Comparison of ENCODE assay signal across 19 cellular contexts in genomic region chr11:86476109-86476861, GRCh38.
DNase-seq lines count a peak whose midpoint lies in the region; TF ChIP-seq lines count a peak whose summit lies in the region.
"Had no signal": no experiment of that assay in that cellular context is flagged by ENCODE, and none has a peak within 500 bp of the region (broad histone marks: within the 10 kb centered on the region; RNA-seq: fewer than 3 reads in every experiment).

No MANE protein-coding gene starts in this region.

- no peak overlapping the region for H2AFZ ChIP-seq in GM23248

- no peak overlapping the region for H3K27ac Mint-ChIP-seq in endothelial cell (ENCODE audit: unreplicated experiment)
- H3K27ac Mint-ChIP-seq: activated CD4-positive, alpha-beta memory T cell treated with anti-CD3 and anti-CD28 coated beads for 36 hours; B cell; natural killer cell had no signal

- no peak for TF ChIP-seq EP300 in stomach (IDR thresholded peaks at IDR 0.05)

- H3K36me3 Mint-ChIP-seq in endothelial cell (ENCODE audit: low read depth, unreplicated experiment) = no peaks in the 10 kb centered on the region
- H3K36me3 Mint-ChIP-seq: activated CD4-positive, alpha-beta memory T cell treated with anti-CD3 and anti-CD28 coated beads for 36 hours; natural killer cell had no signal

- H3K4me1 ChIP-seq in adipocyte (ENCODE audit: control insufficient read depth, insufficient read depth, low read length) (peaks cover 46% of the 10 kb centered on the region), mesodermal cell (ENCODE audit: control insufficient read depth, insufficient read depth, low read length, poor library complexity, severe bottlenecking) (peaks cover 48% of the 10 kb centered on the region), stomach (peaks cover 0 to 35% (median 17%) of the 10 kb centered on the region in 4 donors), GM23248 (ENCODE audit: insufficient read depth) (peaks cover 35% of the 10 kb centered on the region)

- in situ Hi-C loops in GM23248 (cut with MboI) = no loop called here

- no peak overlapping the region for H3K4me3 Mint-ChIP-seq in endothelial cell (ENCODE audit: unreplicated experiment)
- H3K4me3 Mint-ChIP-seq: activated CD4-positive, alpha-beta memory T cell treated with anti-CD3 and anti-CD28 coated beads for 36 hours; B cell; central memory CD8-positive, alpha-beta T cell; natural killer cell had no signal

- H3K4me1 Mint-ChIP-seq in endothelial cell (ENCODE audit: unreplicated experiment) = peaks cover 9% of the 10 kb centered on the region
- H3K4me1 Mint-ChIP-seq: B cell had no signal

- peak overlapping the region; percentile 55 for H3K9ac ChIP-seq in adipocyte (ENCODE audit: low read length)
- H3K9ac ChIP-seq in GM23248 = no peak overlapping the region
- H3K9ac ChIP-seq: KMS-11 had no signal

- no peaks in the 10 kb centered on the region for H3K9me2 ChIP-seq in GM23248 (ENCODE audit: insufficient read depth)

- WGBS in mesodermal cell (ENCODE audit: insufficient coverage in 2 of 2), 2 experiments = 81 to 100% methylated on average over 3 to 4 of the region's 6 CpGs
- 62 to 75% (median 71%) methylated on average over 6 of the region's 6 CpGs for WGBS in stomach, 5 donors
- WGBS in GM23248 (ENCODE audit: low coverage in 1 of 2, low lambda C conversion rate in 2 of 2, missing lambda C conversion rate in 2 of 2), 2 experiments = 96 to 99% methylated on average over 6 of the region's 6 CpGs

- intact Hi-C loops in stomach (cut with DNase I; ENCODE audit: low total_unique reads) = no loop called here

- TF ChIP-seq POLR2A in stomach (IDR thresholded peaks at IDR 0.05) = no peak

- no peak for TF ChIP-seq CTCF in fibroblast of villous mesenchyme (IDR thresholded peaks at IDR 0.05; ENCODE audit: insufficient read depth, low read depth, low read length)
- no peak for TF ChIP-seq CTCF in stomach (IDR thresholded peaks at IDR 0.05)
- TF ChIP-seq CTCF in endothelial cell (IDR thresholded peaks at IDR 0.05; ENCODE audit: unreplicated experiment) = no peak

- peak overlapping the region; percentile 47 for H3K27ac ChIP-seq in mesodermal cell (ENCODE audit: low read depth, low read length, severe bottlenecking)
- peak overlapping the region in 4 of 5 donors; percentile 5 to 70 (median 59) for H3K27ac ChIP-seq in stomach
- H3K27ac ChIP-seq in GM23248 = no peak overlapping the region
- H3K27ac ChIP-seq: KMS-11 had no signal

- H3F3A ChIP-seq in GM23248 (ENCODE audit: insufficient read depth) = peaks cover 14% of the 10 kb centered on the region

- H3K4me2 ChIP-seq in GM23248 (ENCODE audit: unreplicated experiment) = no peak overlapping the region
- H3K4me2 ChIP-seq: KMS-11 had no signal

- DNase-seq in adipocyte (ENCODE audit: low read depth) (no peak), fibroblast of villous mesenchyme (ENCODE audit: low read depth) (peak; percentile 66), stomach (no peak), NCI-H146 (lab: John Stamatoyannopoulos, UW) (no peak), NCI-H1105 treated with DMSO at 0.1 percent for 48 hours (lab: John Stamatoyannopoulos, UW) (no peak), GM23248 (no peak), endothelial cell (ENCODE audit: low spot score) (no peak)
- DNase-seq: activated CD4-positive, alpha-beta memory T cell treated with anti-CD3 and anti-CD28 coated beads for 36 hours; activated effector memory CD4-positive, alpha-beta T cell treated with anti-CD3 and anti-CD28 coated beads, Interleukin-2, amount 50 U/mL, for 16 hours; DMS79 treated with DMSO at 0.1 percent for 48 hours; GOT3; natural killer cell; NCI-H187; NCI-H774; SHP77 treated with DMSO at 0.1 percent for 48 hours had no signal

- no peaks in the 10 kb centered on the region for H3K79me2 ChIP-seq in GM23248 (ENCODE audit: insufficient read depth)

- H3K27me3 ChIP-seq in adipocyte (replicated peaks; ENCODE audit: control insufficient read depth, insufficient read depth, low read length) (no peaks in the 10 kb centered on the region), stomach (no peaks in the 10 kb centered on the region), GM23248 (replicated peaks; ENCODE audit: insufficient read depth) (no peaks in the 10 kb centered on the region)

- H4K20me1 ChIP-seq in GM23248 (ENCODE audit: insufficient read depth) = no peaks in the 10 kb centered on the region

- no peaks in the 10 kb centered on the region for H3K9me3 Mint-ChIP-seq in endothelial cell (ENCODE audit: unreplicated experiment)
- H3K9me3 Mint-ChIP-seq: activated CD4-positive, alpha-beta memory T cell treated with anti-CD3 and anti-CD28 coated beads for 36 hours; central memory CD8-positive, alpha-beta T cell; natural killer cell had no signal

- H3K27me3 Mint-ChIP-seq in endothelial cell (ENCODE audit: unreplicated experiment) = no peaks in the 10 kb centered on the region
- H3K27me3 Mint-ChIP-seq: activated CD4-positive, alpha-beta memory T cell treated with anti-CD3 and anti-CD28 coated beads for 36 hours; B cell; central memory CD8-positive, alpha-beta T cell had no signal

- no peaks in the 10 kb centered on the region for H3K36me3 ChIP-seq in adipocyte (ENCODE audit: control insufficient read depth, insufficient read depth, low read length, severe bottlenecking)
- peaks cover 6% of the 10 kb centered on the region for H3K36me3 ChIP-seq in mesodermal cell (ENCODE audit: control insufficient read depth, insufficient read depth, low read length)
- no peaks in the 10 kb centered on the region for H3K36me3 ChIP-seq in stomach
- H3K36me3 ChIP-seq in GM23248 (ENCODE audit: low read depth) = no peaks in the 10 kb centered on the region

- H3K4me3 ChIP-seq in adipocyte (ENCODE audit: low read length) = no peak overlapping the region
- no peak overlapping the region for H3K4me3 ChIP-seq in fibroblast of villous mesenchyme (ENCODE audit: low read depth, low read length)
- H3K4me3 ChIP-seq in mesodermal cell (ENCODE audit: extremely low read depth, insufficient read depth, low read length, poor library complexity, severe bottlenecking) = no peak overlapping the region
- H3K4me3 ChIP-seq in stomach = no peak overlapping the region
- no peak overlapping the region for H3K4me3 ChIP-seq in GM23248

- H3K9me3 ChIP-seq in adipocyte (ENCODE audit: control insufficient read depth, low read length) (no peaks in the 10 kb centered on the region), mesodermal cell (ENCODE audit: control insufficient read depth, low read length) (peaks cover 10% of the 10 kb centered on the region), stomach (no peaks in the 10 kb centered on the region), GM23248 (ENCODE audit: low read depth) (no peaks in the 10 kb centered on the region)
